21 cellular contexts compared by ENCODE assay signal in the genomic region with DNA sequence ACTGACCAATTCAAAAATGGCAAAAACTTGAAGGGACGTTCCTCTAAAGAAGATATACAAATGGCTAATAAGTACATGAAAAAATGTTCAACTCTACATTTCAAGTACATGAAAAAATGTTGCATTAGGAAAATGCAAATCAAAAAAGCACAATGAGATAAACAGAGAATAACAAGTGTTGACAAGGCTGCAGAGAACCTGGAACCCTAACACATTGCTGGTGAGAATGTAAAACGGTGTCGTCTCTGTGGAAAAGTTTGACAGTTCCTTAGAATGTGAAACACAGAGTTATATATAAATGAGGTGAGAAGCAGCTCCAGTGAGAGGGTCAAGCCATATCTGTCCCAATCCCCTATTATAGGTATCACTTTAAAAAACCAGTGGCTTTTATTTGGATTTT. TPM values are rescaled to one million over a fixed set of nuclear protein-coding genes. Genes with fewer than 3 reads are reported as not detected.
DNase-seq lines count a peak whose midpoint lies in the region; ATAC-seq and TF ChIP-seq lines count a peak whose summit lies in the region.
"Had no signal": no experiment of that assay in that cellular context is flagged by ENCODE, and none has a peak within 500 bp of the region (broad histone marks: within the 10 kb centered on the region; RNA-seq: fewer than 3 reads in every experiment).

No MANE protein-coding gene starts in this region.

- H3K27ac ChIP-seq in CD4-positive, alpha-beta T cell (ENCODE audit: low read depth, low read length), result no peak overlapping the region
- peak overlapping the region; percentile 62 for H3K27ac ChIP-seq in KOPT-K1 (ENCODE audit: low read depth, low read length, poor library complexity, severe bottlenecking)
- H3K27ac ChIP-seq: BLaER1 treated with 17β-estradiol and CSF1 and Interleukin-3, amounts not matched to agents 10 nM and 100 nM; SJSA1 had no signal

- H3K9me3 Mint-ChIP-seq in activated naive CD4-positive, alpha-beta T cell treated with anti-CD3 and anti-CD28 coated beads, Interleukin-2, amount 50 U/mL, for 24 hours, result no peaks in the 10 kb centered on the region
- no peaks in the 10 kb centered on the region for H3K9me3 Mint-ChIP-seq in CD4-positive, alpha-beta T cell
- peaks cover 4% of the 10 kb centered on the region for H3K9me3 Mint-ChIP-seq in endothelial cell (ENCODE audit: unreplicated experiment)
- H3K9me3 Mint-ChIP-seq: CD8-positive, alpha-beta memory T cell; IgD-negative memory B cell had no signal

- peaks cover 35% of the 10 kb centered on the region for H3K36me3 ChIP-seq in KOPT-K1 (ENCODE audit: insufficient read depth, low read length)

- no peaks in the 10 kb centered on the region for H3K27me3 Mint-ChIP-seq in activated naive CD4-positive, alpha-beta T cell treated with anti-CD3 and anti-CD28 coated beads, Interleukin-2, amount 50 U/mL, for 24 hours
- H3K27me3 Mint-ChIP-seq in CD4-positive, alpha-beta T cell, result no peaks in the 10 kb centered on the region
- no peaks in the 10 kb centered on the region for H3K27me3 Mint-ChIP-seq in endothelial cell (ENCODE audit: unreplicated experiment)
- H3K27me3 Mint-ChIP-seq: CD8-positive, alpha-beta memory T cell; IgD-negative memory B cell had no signal

- peaks cover 32% of the 10 kb centered on the region for H3K4me1 Mint-ChIP-seq in activated naive CD4-positive, alpha-beta T cell treated with anti-CD3 and anti-CD28 coated beads, Interleukin-2, amount 50 U/mL, for 24 hours
- peaks cover 34% of the 10 kb centered on the region for H3K4me1 Mint-ChIP-seq in CD4-positive, alpha-beta T cell (ENCODE audit: low read depth)
- H3K4me1 Mint-ChIP-seq in endothelial cell (ENCODE audit: unreplicated experiment), result no peaks in the 10 kb centered on the region

- no peaks in the 10 kb centered on the region for H3K27me3 ChIP-seq in CD4-positive, alpha-beta T cell (ENCODE audit: control insufficient read depth, insufficient read depth, low read length)
- H3K27me3 ChIP-seq: BLaER1 treated with 17β-estradiol and CSF1 and Interleukin-3, amounts not matched to agents 10 nM and 100 nM; MG63; SJSA1 had no signal

- no peak for DNase-seq in activated naive CD4-positive, alpha-beta T cell treated with Interleukin-2 at 50 U/mL for 16 hours
- no peak for DNase-seq in CD4-positive, alpha-beta T cell
- DNase-seq in endothelial cell (ENCODE audit: low spot score) (no peak), DMS 273 treated with DMSO at 0.1 percent for 48 hours (lab: John Stamatoyannopoulos, UW) (no peak)
- DNase-seq: Calu3; CD8-positive, alpha-beta memory T cell; GDM1; MG63; NCI-H1048; NCI-H1417 treated with DMSO at 0.1 percent for 48 hours; NCI-H187; NCI-H446; NCI-H526 treated with DMSO at 0.1 percent for 48 hours had no signal

- POLR2A ChIA-PET in CD4-positive, alpha-beta T cell (lab: Charles Lee), result interaction anchor here (0.9 kb wide), 1 partner anchor 21 kb away, joined by 4 read pairs; no protein-coding TSS in a partner anchor

- no peak overlapping the region for H3K4me3 Mint-ChIP-seq in activated naive CD4-positive, alpha-beta T cell treated with anti-CD3 and anti-CD28 coated beads, Interleukin-2, amount 50 U/mL, for 24 hours
- no peak overlapping the region for H3K4me3 Mint-ChIP-seq in CD4-positive, alpha-beta T cell
- H3K4me3 Mint-ChIP-seq in endothelial cell (ENCODE audit: unreplicated experiment), result no peak overlapping the region
- H3K4me3 Mint-ChIP-seq: CD8-positive, alpha-beta memory T cell; IgD-negative memory B cell had no signal

- H3K36me3 Mint-ChIP-seq in activated naive CD4-positive, alpha-beta T cell treated with anti-CD3 and anti-CD28 coated beads, Interleukin-2, amount 50 U/mL, for 24 hours, result peaks cover 6% of the 10 kb centered on the region
- H3K36me3 Mint-ChIP-seq in CD4-positive, alpha-beta T cell (ENCODE audit: low read depth), result peaks cover 29% of the 10 kb centered on the region
- H3K36me3 Mint-ChIP-seq in endothelial cell (ENCODE audit: low read depth, unreplicated experiment), result peaks cover 5% of the 10 kb centered on the region

- no peaks in the 10 kb centered on the region for H3K9me3 ChIP-seq in CD4-positive, alpha-beta T cell (ENCODE audit: control insufficient read depth, low read length)
- H3K9me3 ChIP-seq in KOPT-K1 (ENCODE audit: insufficient read depth, low read length, poor library complexity, severe bottlenecking), result no peaks in the 10 kb centered on the region
- H3K9me3 ChIP-seq: BLaER1 treated with 17β-estradiol and CSF1 and Interleukin-3, amounts not matched to agents 10 nM and 100 nM; MG63; SJSA1 had no signal

- no peak for ATAC-seq in CD4-positive, alpha-beta T cell (ENCODE audit: poor library complexity)
- no peak for ATAC-seq in HG03135 (IDR thresholded peaks at IDR 0.05; ENCODE audit: unreplicated experiment)
- no peak for ATAC-seq in GM18520 (IDR thresholded peaks at IDR 0.05; ENCODE audit: unreplicated experiment)
- ATAC-seq: Right ventricle myocardium inferior had no signal

- intact Hi-C loops in CD4-positive, alpha-beta T cell (cut with DNase I, micrococcal nuclease), result loop anchor here in 1 of 2 experiments (2.0 kb wide), 1 partner anchor 45 kb away; the partner anchor contains the start of gene RBM34

- H3K27ac Mint-ChIP-seq in activated naive CD4-positive, alpha-beta T cell treated with anti-CD3 and anti-CD28 coated beads, Interleukin-2, amount 50 U/mL, for 24 hours, result peak overlapping the region; percentile 44
- H3K27ac Mint-ChIP-seq in CD4-positive, alpha-beta T cell, result peak overlapping the region; percentile 52
- H3K27ac Mint-ChIP-seq in endothelial cell (ENCODE audit: unreplicated experiment), result peak overlapping the region; percentile 44

- TF ChIP-seq CTCF in CD4-positive, alpha-beta T cell (IDR thresholded peaks at IDR 0.05), result no peak
- no peak for TF ChIP-seq CTCF in endothelial cell (IDR thresholded peaks at IDR 0.05; ENCODE audit: unreplicated experiment)

- CTCF ChIA-PET in CD4-positive, alpha-beta T cell (lab: Charles Lee), result no interaction called here

RNA-seq across cellular contexts. Expression of gene RBM34, which starts 44.6 kb away (rescaled TPM):
- 100 to 1,000 TPM; 195 to 218 TPM for total RNA-seq in CD4-positive, alpha-beta T cell
- total RNA-seq in endothelial cell (ENCODE audit: unreplicated experiment), result 52.2 TPM
